Comparison of ENCODE assay signal across 8 cellular contexts in the genomic region with DNA sequence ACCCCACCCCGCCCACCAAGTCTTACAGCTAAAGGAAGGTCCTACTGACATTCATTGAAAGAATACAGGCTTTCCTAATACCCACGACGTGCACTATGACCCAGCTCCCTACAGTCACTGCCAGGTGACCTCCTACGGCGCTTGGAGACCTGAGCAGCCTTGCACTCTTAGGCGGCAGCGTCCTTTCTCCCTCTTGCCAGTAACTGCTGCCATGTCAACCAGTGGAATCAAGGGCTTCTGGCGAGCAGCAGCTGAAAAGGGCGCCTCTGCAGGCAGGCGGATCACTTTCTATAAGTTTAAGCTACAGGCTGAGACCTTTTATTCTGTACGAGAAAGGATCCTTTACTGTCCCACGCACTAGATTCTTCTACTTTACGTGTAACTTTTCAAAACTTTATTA. TPM values are rescaled to one million over a fixed set of nuclear protein-coding genes. Genes with fewer than 3 reads are reported as not detected.
DNase-seq lines count a peak whose midpoint lies in the region; ATAC-seq, FAIRE-seq and TF ChIP-seq lines count a peak whose summit lies in the region.

No MANE protein-coding gene starts in this region.

- H3K4me3 Mint-ChIP-seq in activated CD8-positive, alpha-beta T cell treated with anti-CD3 and anti-CD28 coated beads for 36 hours, result peak overlapping the region; percentile 89

- no peaks in the 10 kb centered on the region for H3K36me3 ChIP-seq in HUES48 (ENCODE audit: control insufficient read depth, insufficient read depth, low read length)

- peaks cover 32% of the 10 kb centered on the region for H3K4me1 Mint-ChIP-seq in activated CD8-positive, alpha-beta T cell treated with anti-CD3 and anti-CD28 coated beads for 36 hours (ENCODE audit: low read depth)

- no peaks in the 10 kb centered on the region for H3K9me3 ChIP-seq in HUES48 (ENCODE audit: control insufficient read depth, insufficient read depth, low read length)

- no peak for DNase-seq in D721Med (ENCODE audit: insufficient read length, low spot score)
- DNase-seq in activated CD8-positive, alpha-beta T cell treated with anti-CD3 and anti-CD28 coated beads for 36 hours, result peak; percentile 24
- DNase-seq in Right ventricle myocardium superior, result peak; percentile 44
- DNase-seq in posterior vena cava (ENCODE audit: low spot score), result peak; percentile 81
- DNase-seq in pons (ENCODE audit: low spot score), result no peak
- DNase-seq in left lobe of liver (ENCODE audit: low spot score), result no peak

- no peak overlapping the region for H3K27ac Mint-ChIP-seq in activated CD8-positive, alpha-beta T cell treated with anti-CD3 and anti-CD28 coated beads for 36 hours

- H3K27me3 ChIP-seq in HUES48 (ENCODE audit: control insufficient read depth, insufficient read depth, low read length), result peaks cover 57% of the 10 kb centered on the region

- no peak overlapping the region for H3K9ac ChIP-seq in HUES48 (ENCODE audit: low read depth, low read length)

- CTCF ChIA-PET in activated CD8-positive, alpha-beta T cell treated with anti-CD3 and anti-CD28 coated beads for 36 hours (lab: Charles Lee), result interaction anchor here (0.7 to 3.8 kb wide), 8 partner anchors 10 to 215 kb away, joined by 3 to 28 read pairs (median 4); no protein-coding TSS in a partner anchor

- H3K27ac ChIP-seq in HUES48 (ENCODE audit: low read depth, low read length), result no peak overlapping the region

- peak; percentile 53 for TF ChIP-seq CTCF in D721Med (IDR thresholded peaks at IDR 0.05; ENCODE audit: insufficient read depth, missing control alignments)
- TF ChIP-seq CTCF in activated CD8-positive, alpha-beta T cell treated with anti-CD3 and anti-CD28 coated beads for 36 hours (IDR thresholded peaks at IDR 0.05), result no peak

- no peak for ATAC-seq in activated CD8-positive, alpha-beta T cell treated with anti-CD3 and anti-CD28 coated beads for 36 hours
- no peak for ATAC-seq in Right ventricle myocardium superior (ENCODE audit: poor library complexity)
- no peak for ATAC-seq in GM18873 (IDR thresholded peaks at IDR 0.05; ENCODE audit: low FRiP score, unreplicated experiment)
- no peak for ATAC-seq in left lobe of liver

- no peak for FAIRE-seq in D721Med (lab: Jason Lieb, UNC)

- POLR2A ChIA-PET in activated CD8-positive, alpha-beta T cell treated with anti-CD3 and anti-CD28 coated beads for 36 hours (lab: Charles Lee), result interaction anchor here (1.7 kb wide), 1 partner anchor 15 kb away, joined by 7 read pairs; no protein-coding TSS in a partner anchor

- peaks cover 9% of the 10 kb centered on the region for H3K36me3 Mint-ChIP-seq in activated CD8-positive, alpha-beta T cell treated with anti-CD3 and anti-CD28 coated beads for 36 hours (ENCODE audit: low read depth)

- intact Hi-C loops in activated CD8-positive, alpha-beta T cell treated with anti-CD3 and anti-CD28 coated beads for 36 hours (cut with micrococcal nuclease), result no loop called here
- intact Hi-C loops in Right ventricle myocardium superior (cut with DNase I), result loop anchor here (5.0 kb wide), 1 partner anchor 57 kb away; no protein-coding TSS in a partner anchor
- intact Hi-C loops in posterior vena cava (cut with DNase I), result loop anchor here in 1 of 2 donors (10.0 kb wide), 2 partner anchors 59 to 399 kb away; no protein-coding TSS in a partner anchor

- H3K4me3 ChIP-seq in HUES48 (ENCODE audit: low read depth, low read length), result peak overlapping the region; percentile 65; the same call in 1 of the 2 replicates

- H3K27me3 Mint-ChIP-seq in activated CD8-positive, alpha-beta T cell treated with anti-CD3 and anti-CD28 coated beads for 36 hours, result peaks cover 17% of the 10 kb centered on the region

- H3K9me3 Mint-ChIP-seq in activated CD8-positive, alpha-beta T cell treated with anti-CD3 and anti-CD28 coated beads for 36 hours, result no peaks in the 10 kb centered on the region

- H3K4me1 ChIP-seq in HUES48 (ENCODE audit: control insufficient read depth, insufficient read depth, low read length), result peaks cover 7% of the 10 kb centered on the region; the same call in 1 of the 2 replicates

RNA-seq across cellular contexts. Expression of a gene that starts 2.0 kb away (rescaled TPM):
- total RNA-seq in activated CD8-positive, alpha-beta T cell treated with anti-CD3 and anti-CD28 coated beads for 36 hours, result 10 to 100 TPM; 14.3 to 14.8 TPM
- total RNA-seq in Right ventricle myocardium superior, result 34.7 TPM
- 100 to 1,000 TPM; 103 to 112 TPM for total RNA-seq in posterior vena cava
- 3.7 TPM for total RNA-seq in left lobe of liver

Comparison
In these comparisons a context has a peak if more than half of its experiments do, and no peak if none do; other contexts are left out.
1. DNase-seq: peak in activated CD8-positive, alpha-beta T cell treated with anti-CD3 and anti-CD28 coated beads for 36 hours (single experiment), Right ventricle myocardium superior (single experiment) and posterior vena cava (single experiment); none in D721Med (single experiment), pons (single experiment) and left lobe of liver (single experiment).